ENCODE assay signal across 8 cellular contexts in genomic region chr20:51326241-51326819, GRCh38.
DNase-seq lines count a peak whose midpoint lies in the region; ATAC-seq and TF ChIP-seq lines count a peak whose summit lies in the region.

No MANE protein-coding gene starts in this region.

- H3K4me1 ChIP-seq in Caco-2 (no peaks in the 10 kb centered on the region), endodermal cell (ENCODE audit: control insufficient read depth, insufficient read depth, low read length) (no peaks in the 10 kb centered on the region)

- DNase-seq in Caco-2 (peak; percentile 77 to 79), endodermal cell (peak; percentile 92), occipital lobe (lab: John Stamatoyannopoulos, UW) (peak; percentile 11), NCI-H774 (lab: John Stamatoyannopoulos, UW) (no peak)
- peak; percentile 22 for DNase-seq in Jurkat, Clone E6-1 (ENCODE audit: low read depth, low spot score)
- no peak for DNase-seq in central memory CD4-positive, alpha-beta T cell

- H3K9me3 ChIP-seq in Caco-2 = 0 out of 2 replicates have a peak, but pooled peaks cover 7% of the 10 kb centered on the region
- H3K9me3 ChIP-seq in endodermal cell (ENCODE audit: control insufficient read depth, low read length) = peaks cover 11% of the 10 kb centered on the region

- H3K4me1 Mint-ChIP-seq in Caco-2 (ENCODE audit: low read depth, unreplicated experiment) (no peaks in the 10 kb centered on the region), endodermal cell (peaks cover 9% of the 10 kb centered on the region)

- H3K4me3 ChIP-seq in Caco-2 (ENCODE audit: low read depth, low read length) (no peak overlapping the region), WI38 (ENCODE audit: low read depth, low read length) (no peak overlapping the region), endodermal cell (ENCODE audit: low read length) (no peak overlapping the region)
- H3K4me3 ChIP-seq in Jurkat, Clone E6-1 (ENCODE audit: low read length) = no peak overlapping the region

- H3K36me3 Mint-ChIP-seq in Caco-2 (ENCODE audit: insufficient read depth, unreplicated experiment) = no peaks in the 10 kb centered on the region
- no peaks in the 10 kb centered on the region for H3K36me3 Mint-ChIP-seq in endodermal cell (ENCODE audit: low read depth)

- POLR2A ChIA-PET in Caco-2 (lab: Charles Lee) = interaction anchor here (0.5 kb wide), 1 partner anchor 379 kb away, joined by 5 read pairs; no protein-coding TSS in a partner anchor

- H3K27ac Mint-ChIP-seq in Caco-2 (ENCODE audit: unreplicated experiment) (no peak overlapping the region), endodermal cell (no peak overlapping the region)

- TF ChIP-seq CTCF in Caco-2 (IDR thresholded peaks at IDR 0.05; ENCODE audit: insufficient read depth in 1 of 2, low read depth in 1 of 2, low read length in 1 of 2, severe bottlenecking in 1 of 2, unreplicated experiment in 1 of 2) = peak; percentile 88 to 96
- TF ChIP-seq CTCF in WI38 (IDR thresholded peaks at IDR 0.05; ENCODE audit: low read depth, low read length) = peak; percentile 50; the same call in 1 of the 2 replicates
- TF ChIP-seq CTCF in endodermal cell (conservative IDR thresholded peaks at IDR 0.05) = peak; percentile 93

- H3K36me3 ChIP-seq in Caco-2 (ENCODE audit: control insufficient read depth, insufficient read depth, low read length) = no peaks in the 10 kb centered on the region
- no peaks in the 10 kb centered on the region for H3K36me3 ChIP-seq in endodermal cell (ENCODE audit: control insufficient read depth, insufficient read depth, low read length)

- no peak overlapping the region for H3K27ac ChIP-seq in endodermal cell (ENCODE audit: low read depth, low read length)

- intact Hi-C loops in Caco-2 (cut with micrococcal nuclease; ENCODE audit: unreplicated experiment) = loop anchor here (1.0 kb wide), 1 partner anchor 339 kb away; no protein-coding TSS in a partner anchor

- ATAC-seq in GM21515 (IDR thresholded peaks at IDR 0.05; ENCODE audit: unreplicated experiment) = no peak

- H3K27me3 ChIP-seq in Caco-2 (replicated peaks; ENCODE audit: control insufficient read depth, insufficient read depth, low read length) (no peaks in the 10 kb centered on the region; the same call in 1 of the 2 replicates), endodermal cell (ENCODE audit: control insufficient read depth, insufficient read depth, low read length, poor library complexity, severe bottlenecking) (no peaks in the 10 kb centered on the region)

- H3K4me3 Mint-ChIP-seq in Caco-2 (ENCODE audit: unreplicated experiment) (no peak overlapping the region), endodermal cell (no peak overlapping the region)

- H3K9me3 Mint-ChIP-seq in Caco-2 (ENCODE audit: unreplicated experiment) (peaks cover 11% of the 10 kb centered on the region), endodermal cell (peaks cover 6% of the 10 kb centered on the region)

- no peak overlapping the region for H3K9ac ChIP-seq in endodermal cell (ENCODE audit: extremely low read depth, low read length, poor library complexity, severe bottlenecking)

- peaks cover 19% of the 10 kb centered on the region for H3K27me3 Mint-ChIP-seq in Caco-2 (ENCODE audit: insufficient read depth, unreplicated experiment)
- no peaks in the 10 kb centered on the region for H3K27me3 Mint-ChIP-seq in endodermal cell (ENCODE audit: insufficient read depth)

- WGBS in endodermal cell (ENCODE audit: insufficient coverage in 1 of 2, insufficient read length in 1 of 2), 2 experiments = 59 to 71% methylated on average over 1 to 2 of the region's 2 CpGs

- CTCF ChIA-PET in Caco-2 (lab: Charles Lee) = interaction anchor here (0.5 to 6.5 kb wide), 31 partner anchors 9 to 1106 kb away, joined by 3 to 232 read pairs (median 4); partner anchors contain the start of genes BCAS4, DPM1 and MOCS3

- BruUV-seq in Caco-2 (replicated peaks; lab: Mats Ljungman, UMichigan) = no TSS peak

Comparison
In these comparisons a context has a peak if more than half of its experiments do, and no peak if none do; other contexts are left out.
1. DNase-seq: peak in Caco-2 (2 of 2), Jurkat, Clone E6-1 (single experiment), endodermal cell (single experiment) and occipital lobe (single experiment); none in NCI-H774 (single experiment) and central memory CD4-positive, alpha-beta T cell (single experiment).
2. Peak in every context shown above with its lines, with median percentiles within 50 percentile points of each other: CTCF ChIP-seq.